In genomic region chr5:81851481-81852178, GRCh38 we compare ENCODE assay signal across 8 cellular contexts.
DNase-seq lines count a peak whose midpoint lies in the region; ATAC-seq and TF ChIP-seq lines count a peak whose summit lies in the region.

No MANE protein-coding gene starts in this region.

- H3K36me3 Mint-ChIP-seq in T-helper 17 cell (ENCODE audit: low read depth) (peaks cover 4% of the 10 kb centered on the region), progenitor cell of endocrine pancreas (ENCODE audit: insufficient read depth) (no peaks in the 10 kb centered on the region)

- H3K9me3 Mint-ChIP-seq in progenitor cell of endocrine pancreas (ENCODE audit: low read depth), result no peaks in the 10 kb centered on the region

- peak overlapping the region; percentile 96 for H3K27ac ChIP-seq in angular gyrus (ENCODE audit: low read depth, low read length)

- intact Hi-C loops in left ventricle myocardium superior (cut with micrococcal nuclease), result loop anchor here (2.0 to 10.0 kb wide), 3 partner anchors 99 to 347 kb away; no protein-coding TSS in a partner anchor

- in situ Hi-C loops in GM13976 (cut with MboI; ENCODE audit: low sequenced_read_pairs, unreplicated experiment), result no loop called here

- H3K4me1 Mint-ChIP-seq in T-helper 17 cell (peaks cover 28% of the 10 kb centered on the region), progenitor cell of endocrine pancreas (ENCODE audit: low read depth) (peaks cover 38% of the 10 kb centered on the region)

- H3K27me3 Mint-ChIP-seq in T-helper 17 cell, result no peaks in the 10 kb centered on the region
- no peaks in the 10 kb centered on the region for H3K27me3 Mint-ChIP-seq in progenitor cell of endocrine pancreas

- H3K4me3 Mint-ChIP-seq in T-helper 17 cell (peak overlapping the region; percentile 95), progenitor cell of endocrine pancreas (ENCODE audit: low read depth) (peak overlapping the region; percentile 89)

- H3K27ac Mint-ChIP-seq in T-helper 17 cell (peak overlapping the region; percentile 93), progenitor cell of endocrine pancreas (peak overlapping the region; percentile 99)

- H3K9me3 ChIP-seq in T-helper 17 cell (ENCODE audit: control insufficient read depth, low read length, poor library complexity, severe bottlenecking), result no peaks in the 10 kb centered on the region

- DNase-seq in GM13976 (ENCODE audit: low spot score) (peak; percentile 91), NCI-H1694 treated with DMSO at 0.1 percent for 48 hours (lab: John Stamatoyannopoulos, UW) (peak; percentile 95), T-helper 17 cell (peak; percentile 75 to 83 (median 82)), left ventricle myocardium superior (peak; percentile 99), progenitor cell of endocrine pancreas (ENCODE audit: low spot score, unreplicated experiment) (peak; percentile 94), ureter (ENCODE audit: low spot score) (peak; percentile 96)

- TF ChIP-seq CTCF in GM13976 (IDR thresholded peaks at IDR 0.05; ENCODE audit: borderline replicate concordance, control extremely low read depth, extremely low read depth, insufficient read depth, missing control alignments) (no peak), progenitor cell of endocrine pancreas (IDR thresholded peaks at IDR 0.05; ENCODE audit: unreplicated experiment) (no peak)

- ATAC-seq in HG02870 (IDR thresholded peaks at IDR 0.05; ENCODE audit: unreplicated experiment) (peak; percentile 76), T-helper 17 cell (peak; percentile 96), left ventricle myocardium superior (peak; percentile 95)

Comparison
In these comparisons a context has a peak if more than half of its experiments do, and no peak if none do; other contexts are left out.
1. Peak in every context shown above with its lines: DNase-seq, ATAC-seq and H3K27ac ChIP-seq.